Comparison of ENCODE assay signal across 8 cellular contexts in genomic region chr1:197928849-197929336, GRCh38. TPM values are rescaled to one million over a fixed set of nuclear protein-coding genes. Genes with fewer than 3 reads are reported as not detected.
DNase-seq lines count a peak whose midpoint lies in the region; ATAC-seq, FAIRE-seq and TF ChIP-seq lines count a peak whose summit lies in the region.

No MANE protein-coding gene starts in this region.

- no peak for DNase-seq in GM12891 (ENCODE audit: insufficient read length, low spot score)
- DNase-seq in activated CD4-positive, alpha-beta memory T cell treated with anti-CD3 and anti-CD28 coated beads for 36 hours: peak; percentile 43
- peak; percentile 41 for DNase-seq in lower lobe of right lung
- DNase-seq in stimulated activated naive CD4-positive, alpha-beta T cell treated with Interleukin-2 at 50 U/mL for 16 hours (lab: John Stamatoyannopoulos, UW): no peak
- DNase-seq in SHP77 treated with DMSO at 0.1 percent for 48 hours (lab: John Stamatoyannopoulos, UW): no peak
- no peak for DNase-seq in ACHN
- no peak for DNase-seq in GM20000 (ENCODE audit: low spot score)

- TF ChIP-seq CTCF in lower lobe of right lung (IDR thresholded peaks at IDR 0.05) (no peak), GM20000 (IDR thresholded peaks at IDR 0.05; ENCODE audit: extremely low read depth, missing control alignments) (no peak)

- ATAC-seq in HG03095 (IDR thresholded peaks at IDR 0.05; ENCODE audit: unreplicated experiment): peak; percentile 76
- ATAC-seq in lower lobe of right lung: no peak

- FAIRE-seq in GM12891 (lab: Jason Lieb, UNC): peak; percentile 88

- no peaks in the 10 kb centered on the region for H3K9me3 ChIP-seq in lower lobe of right lung

- CTCF ChIA-PET in activated CD4-positive, alpha-beta memory T cell treated with anti-CD3 and anti-CD28 coated beads for 36 hours (lab: Charles Lee): interaction anchor here (0.7 kb wide), 1 partner anchor 399 kb away, joined by 3 read pairs; no protein-coding TSS in a partner anchor

- H3K9me3 Mint-ChIP-seq in activated CD4-positive, alpha-beta memory T cell treated with anti-CD3 and anti-CD28 coated beads for 36 hours: no peaks in the 10 kb centered on the region

- POLR2A ChIA-PET in activated CD4-positive, alpha-beta memory T cell treated with anti-CD3 and anti-CD28 coated beads for 36 hours (lab: Charles Lee): no interaction called here

- peaks cover 56% of the 10 kb centered on the region for H3K27me3 ChIP-seq in lower lobe of right lung (ENCODE audit: low read depth)

- intact Hi-C loops in activated CD4-positive, alpha-beta memory T cell treated with anti-CD3 and anti-CD28 coated beads for 36 hours (cut with micrococcal nuclease): loop anchor here (10.0 kb wide), 1 partner anchor 604 kb away; no protein-coding TSS in a partner anchor
- intact Hi-C loops in lower lobe of right lung (cut with DNase I): no loop called here

- no peak overlapping the region for H3K27ac ChIP-seq in lower lobe of right lung

- H3K36me3 ChIP-seq in lower lobe of right lung: no peaks in the 10 kb centered on the region

- H3K27ac Mint-ChIP-seq in activated CD4-positive, alpha-beta memory T cell treated with anti-CD3 and anti-CD28 coated beads for 36 hours: no peak overlapping the region

- peak overlapping the region; percentile 65 for H3K4me3 Mint-ChIP-seq in activated CD4-positive, alpha-beta memory T cell treated with anti-CD3 and anti-CD28 coated beads for 36 hours

- H3K4me1 Mint-ChIP-seq in activated CD4-positive, alpha-beta memory T cell treated with anti-CD3 and anti-CD28 coated beads for 36 hours (ENCODE audit: low read depth): peaks cover 4% of the 10 kb centered on the region

- in situ Hi-C loops in ACHN (cut with HindIII; ENCODE audit: low pct_ligation_motif_present, low pct_unique_long_range_greater_than_20kb, low sequenced_read_pairs): no loop called here

- H3K36me3 Mint-ChIP-seq in activated CD4-positive, alpha-beta memory T cell treated with anti-CD3 and anti-CD28 coated beads for 36 hours: no peaks in the 10 kb centered on the region

- TF ChIP-seq POLR2A in GM12891 (IDR thresholded peaks at IDR 0.05; ENCODE audit: low read depth, low read length): no peak

- no peaks in the 10 kb centered on the region for H3K4me1 ChIP-seq in lower lobe of right lung

- peaks cover 40% of the 10 kb centered on the region for H3K27me3 Mint-ChIP-seq in activated CD4-positive, alpha-beta memory T cell treated with anti-CD3 and anti-CD28 coated beads for 36 hours

- no peak overlapping the region for H3K4me3 ChIP-seq in lower lobe of right lung

TF ChIP-seq in GM12891, 5 proteins besides CTCF, POLR2A, EP300 and RAD21:
- no peak for TF ChIP-seq POU2F2 (IDR thresholded peaks at IDR 0.05; ENCODE audit: low read depth, low read length)
- TF ChIP-seq POLR2AphosphoS5 (IDR thresholded peaks at IDR 0.05; ENCODE audit: low read depth, low read length): no peak
- no peak for TF ChIP-seq PAX5 (IDR thresholded peaks at IDR 0.05; ENCODE audit: insufficient read depth, low read length, severe bottlenecking)
- TF ChIP-seq TAF1 (IDR thresholded peaks at IDR 0.05; ENCODE audit: low read depth, low read length): no peak
- TF ChIP-seq SPI1 (IDR thresholded peaks at IDR 0.05; ENCODE audit: low read depth, low read length): no peak

RNA-seq across cellular contexts. Expression of gene LHX9, which starts 11.7 kb away (rescaled TPM):
- polyA plus RNA-seq in GM12891 (2012; ENCODE audit: low read depth, missing spikeins): not detected
- total RNA-seq in activated CD4-positive, alpha-beta memory T cell treated with anti-CD3 and anti-CD28 coated beads for 36 hours: not detected
- total RNA-seq in lower lobe of right lung: 2.1 TPM

RNA-seq across cellular contexts. Expression of gene C1orf53, which starts 26.5 kb away (rescaled TPM):
- 1.4 TPM for polyA plus RNA-seq in GM12891 (2012; ENCODE audit: low read depth, missing spikeins)
- under 1 TPM; 0.40 to 0.58 TPM for total RNA-seq in activated CD4-positive, alpha-beta memory T cell treated with anti-CD3 and anti-CD28 coated beads for 36 hours
- 2.0 TPM for total RNA-seq in lower lobe of right lung

Comparison
In these comparisons a context has a peak if more than half of its experiments do, and no peak if none do; other contexts are left out.
1. DNase-seq: peak in activated CD4-positive, alpha-beta memory T cell treated with anti-CD3 and anti-CD28 coated beads for 36 hours (single experiment) and lower lobe of right lung (single experiment); none in GM12891 (single experiment), stimulated activated naive CD4-positive, alpha-beta T cell treated with Interleukin-2 at 50 U/mL for 16 hours (single experiment), SHP77 treated with DMSO at 0.1 percent for 48 hours (single experiment), ACHN (single experiment) and GM20000 (single experiment).